In genomic region chr7:1662767-1663166, GRCh38 we compare ENCODE assay signal across 3 cellular contexts.
TF ChIP-seq lines count a peak whose summit lies in the region.

No MANE protein-coding gene starts in this region.

TF ChIP-seq in SK-N-SH, 30 proteins besides CTCF, POLR2A, EP300 and RAD21:
- TF ChIP-seq, protein P1, sequence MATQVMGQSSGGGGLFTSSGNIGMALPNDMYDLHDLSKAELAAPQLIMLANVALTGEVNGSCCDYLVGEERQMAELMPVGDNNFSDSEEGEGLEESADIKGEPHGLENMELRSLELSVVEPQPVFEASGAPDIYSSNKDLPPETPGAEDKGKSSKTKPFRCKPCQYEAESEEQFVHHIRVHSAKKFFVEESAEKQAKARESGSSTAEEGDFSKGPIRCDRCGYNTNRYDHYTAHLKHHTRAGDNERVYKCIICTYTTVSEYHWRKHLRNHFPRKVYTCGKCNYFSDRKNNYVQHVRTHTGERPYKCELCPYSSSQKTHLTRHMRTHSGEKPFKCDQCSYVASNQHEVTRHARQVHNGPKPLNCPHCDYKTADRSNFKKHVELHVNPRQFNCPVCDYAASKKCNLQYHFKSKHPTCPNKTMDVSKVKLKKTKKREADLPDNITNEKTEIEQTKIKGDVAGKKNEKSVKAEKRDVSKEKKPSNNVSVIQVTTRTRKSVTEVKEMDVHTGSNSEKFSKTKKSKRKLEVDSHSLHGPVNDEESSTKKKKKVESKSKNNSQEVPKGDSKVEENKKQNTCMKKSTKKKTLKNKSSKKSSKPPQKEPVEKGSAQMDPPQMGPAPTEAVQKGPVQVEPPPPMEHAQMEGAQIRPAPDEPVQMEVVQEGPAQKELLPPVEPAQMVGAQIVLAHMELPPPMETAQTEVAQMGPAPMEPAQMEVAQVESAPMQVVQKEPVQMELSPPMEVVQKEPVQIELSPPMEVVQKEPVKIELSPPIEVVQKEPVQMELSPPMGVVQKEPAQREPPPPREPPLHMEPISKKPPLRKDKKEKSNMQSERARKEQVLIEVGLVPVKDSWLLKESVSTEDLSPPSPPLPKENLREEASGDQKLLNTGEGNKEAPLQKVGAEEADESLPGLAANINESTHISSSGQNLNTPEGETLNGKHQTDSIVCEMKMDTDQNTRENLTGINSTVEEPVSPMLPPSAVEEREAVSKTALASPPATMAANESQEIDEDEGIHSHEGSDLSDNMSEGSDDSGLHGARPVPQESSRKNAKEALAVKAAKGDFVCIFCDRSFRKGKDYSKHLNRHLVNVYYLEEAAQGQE (IDR thresholded peaks at IDR 0.05; ENCODE audit: low read depth, low read length): peak; percentile 77; the same call in 1 of the 2 replicates
- TF ChIP-seq SMC3 (IDR thresholded peaks at IDR 0.05; ENCODE audit: low read depth, low read length) (no peak), POLR2AphosphoS5 (IDR thresholded peaks at IDR 0.05; ENCODE audit: low read depth, low read length) (no peak)

TF ChIP-seq in SK-N-SH treated with all-trans-retinoic acid at 6 μM for 48 hours, 23 proteins besides CTCF, POLR2A, EP300 and RAD21 (continued from another document):
- TF ChIP-seq, protein P2, sequence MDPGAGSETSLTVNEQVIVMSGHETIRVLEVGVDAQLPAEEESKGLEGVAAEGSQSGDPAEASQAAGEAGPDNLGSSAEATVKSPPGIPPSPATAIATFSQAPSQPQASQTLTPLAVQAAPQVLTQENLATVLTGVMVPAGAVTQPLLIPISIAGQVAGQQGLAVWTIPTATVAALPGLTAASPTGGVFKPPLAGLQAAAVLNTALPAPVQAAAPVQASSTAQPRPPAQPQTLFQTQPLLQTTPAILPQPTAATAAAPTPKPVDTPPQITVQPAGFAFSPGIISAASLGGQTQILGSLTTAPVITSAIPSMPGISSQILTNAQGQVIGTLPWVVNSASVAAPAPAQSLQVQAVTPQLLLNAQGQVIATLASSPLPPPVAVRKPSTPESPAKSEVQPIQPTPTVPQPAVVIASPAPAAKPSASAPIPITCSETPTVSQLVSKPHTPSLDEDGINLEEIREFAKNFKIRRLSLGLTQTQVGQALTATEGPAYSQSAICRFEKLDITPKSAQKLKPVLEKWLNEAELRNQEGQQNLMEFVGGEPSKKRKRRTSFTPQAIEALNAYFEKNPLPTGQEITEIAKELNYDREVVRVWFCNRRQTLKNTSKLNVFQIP (CRISPR knock-in tag; IDR thresholded peaks at IDR 0.05; ENCODE audit: borderline replicate concordance, low read depth): no peak
- TF ChIP-seq CSDC2 (CRISPR knock-in tag; IDR thresholded peaks at IDR 0.05): no peak
- no peak for TF ChIP-seq ZNF70 (CRISPR knock-in tag; IDR thresholded peaks at IDR 0.05)
- TF ChIP-seq TCF4 (CRISPR knock-in tag; IDR thresholded peaks at IDR 0.05; ENCODE audit: borderline replicate concordance): no peak
- TF ChIP-seq, protein P3, sequence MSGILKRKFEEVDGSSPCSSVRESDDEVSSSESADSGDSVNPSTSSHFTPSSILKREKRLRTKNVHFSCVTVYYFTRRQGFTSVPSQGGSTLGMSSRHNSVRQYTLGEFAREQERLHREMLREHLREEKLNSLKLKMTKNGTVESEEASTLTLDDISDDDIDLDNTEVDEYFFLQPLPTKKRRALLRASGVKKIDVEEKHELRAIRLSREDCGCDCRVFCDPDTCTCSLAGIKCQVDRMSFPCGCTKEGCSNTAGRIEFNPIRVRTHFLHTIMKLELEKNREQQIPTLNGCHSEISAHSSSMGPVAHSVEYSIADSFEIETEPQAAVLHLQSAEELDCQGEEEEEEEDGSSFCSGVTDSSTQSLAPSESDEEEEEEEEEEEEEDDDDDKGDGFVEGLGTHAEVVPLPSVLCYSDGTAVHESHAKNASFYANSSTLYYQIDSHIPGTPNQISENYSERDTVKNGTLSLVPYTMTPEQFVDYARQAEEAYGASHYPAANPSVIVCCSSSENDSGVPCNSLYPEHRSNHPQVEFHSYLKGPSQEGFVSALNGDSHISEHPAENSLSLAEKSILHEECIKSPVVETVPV (CRISPR knock-in tag; IDR thresholded peaks at IDR 0.05): no peak

TF ChIP-seq in HEK293, 187 proteins besides CTCF, POLR2A, EP300 and RAD21 (continued from another document):
- TF ChIP-seq, protein P1 (tag by site-specific recombination; IDR thresholded peaks at IDR 0.05): peak; percentile 75
- TF ChIP-seq SP3 (tag by site-specific recombination; IDR thresholded peaks at IDR 0.05): no peak
- TF ChIP-seq ZNF626 (tag by site-specific recombination; IDR thresholded peaks at IDR 0.05): no peak
- no peak for TF ChIP-seq ZNF830 (tag by site-specific recombination; IDR thresholded peaks at IDR 0.05; ENCODE audit: low read depth)
- no peak for TF ChIP-seq ZEB2 (tag by site-specific recombination; IDR thresholded peaks at IDR 0.05)
